ENCODE assay signal across 34 cellular contexts in the genomic region with DNA sequence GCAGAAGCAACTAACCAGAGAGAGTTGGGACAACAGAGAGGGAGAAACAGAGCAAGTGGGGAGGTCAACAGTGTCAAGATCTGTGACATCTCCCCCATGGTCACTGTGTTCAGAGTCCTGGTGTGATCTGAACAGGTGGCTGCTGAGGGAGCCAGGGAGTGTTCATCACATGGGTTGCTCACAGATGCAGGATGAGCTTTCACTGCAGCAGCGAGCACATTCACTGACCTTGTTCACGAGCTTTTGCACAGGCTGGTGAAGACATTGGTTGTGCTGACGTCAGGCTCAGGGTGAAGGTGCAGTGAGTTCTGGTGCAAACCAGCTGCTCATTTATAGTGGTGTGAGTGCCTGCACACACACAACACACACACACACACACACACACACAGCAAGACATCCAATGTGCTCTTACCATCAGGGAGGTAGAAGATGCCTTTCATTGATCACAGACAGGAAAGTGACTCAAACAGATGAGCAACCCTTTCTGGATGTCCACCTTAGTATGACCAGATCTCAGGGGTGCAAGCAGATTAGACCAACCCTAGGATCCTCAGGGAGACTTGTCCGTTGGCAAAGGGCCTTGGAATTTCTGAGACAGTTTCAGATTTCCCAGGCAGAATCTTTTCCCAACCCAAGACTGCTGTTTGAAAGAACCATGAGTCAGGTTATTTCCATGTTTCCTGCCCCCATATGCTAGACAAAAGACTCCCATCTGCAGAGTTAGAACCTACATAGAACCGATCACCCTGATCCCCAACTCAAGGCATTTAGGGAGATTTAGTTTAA. TPM values are rescaled to one million over a fixed set of nuclear protein-coding genes. Genes with fewer than 3 reads are reported as not detected.
"Had no signal": no experiment of that assay in that cellular context is flagged by ENCODE, and none has a peak within 500 bp of the region (broad histone marks: within the 10 kb centered on the region; RNA-seq: fewer than 3 reads in every experiment).

No MANE protein-coding gene starts in this region.

- H3K27ac ChIP-seq: esophagus muscularis mucosa, pancreas, prostate gland, sigmoid colon, suprapubic skin, tibial artery, WERI-Rb-1 had no signal

- H3K36me3 Mint-ChIP-seq: activated CD4-positive, alpha-beta memory T cell treated with anti-CD3 and anti-CD28 coated beads for 36 hours; naive B cell; stimulated activated memory B cell treated with anti-CD40 and anti-IgM and Interleukin-4, amounts not matched to agents 10 μg/mL and 1 μg/mL and 100 μg/mL, for 72 hours had no signal

- DNase-seq: activated CD4-positive, alpha-beta memory T cell treated with anti-CD3 and anti-CD28 coated beads for 36 hours; activated CD4-positive, alpha-beta T cell treated with anti-CD3 and anti-CD28 coated beads, Interleukin-2, amount 10 ng/mL, durations not matched to agents 24 days and 14 days; activated CD4-positive, CD25-positive, alpha-beta regulatory T cell treated with anti-CD3 and anti-CD28 coated beads, Interleukin-2, amount 50 U/mL, for 72 hours; activated CD8-positive, alpha-beta memory T cell treated with anti-CD3 and anti-CD28 coated beads, Interleukin-2, amount 50 U/mL, for 4 hours; activated gamma-delta T cell treated with Interleukin-2 at 50 U/mL for 16 hours; activated naive CD4-positive, alpha-beta T cell treated with anti-CD3 and anti-CD28 coated beads, Interleukin-2, amount 50 U/mL, for 16 hours; activated T-cell treated with anti-CD3 and anti-CD28 coated beads, Interleukin-2, amount 50 U/mL, for 24 hours; amygdala; central memory CD4-positive, alpha-beta T cell; endodermal cell; left cardiac atrium; left ventricle myocardium superior; naive B cell; nucleus accumbens; pancreas; retina; sigmoid colon; stimulated activated CD4-positive, alpha-beta T cell treated with anti-CD3 and anti-CD28 coated beads, Interleukin-1b, Interleukin-23, amount 100 ng/mL, for 48 hours; stimulated activated CD4-positive, alpha-beta T cell treated with anti-CD3 and anti-CD28 coated beads, Interleukin-4, amount 100 ng/mL, for 4 hours; stimulated activated CD8-positive, alpha-beta memory T cell treated with anti-CD3 and anti-CD28 coated beads, Interleukin-4, amount 100 ng/mL, for 48 hours; T-helper 9 cell; tibial artery; WERI-Rb-1 had no signal

- H3K27me3 ChIP-seq: esophagus muscularis mucosa, pancreas, sigmoid colon, suprapubic skin, tibial artery had no signal

- H3K4me1 Mint-ChIP-seq: activated CD4-positive, alpha-beta T cell treated with anti-CD3 and anti-CD28 coated beads, Interleukin-2, amount 10 ng/mL, durations not matched to agents 24 days and 14 days; endodermal cell; stimulated activated memory B cell treated with anti-CD40 and anti-IgM and Interleukin-4, amounts not matched to agents 10 μg/mL and 1 μg/mL and 100 μg/mL, for 72 hours had no signal

- H3K4me1 ChIP-seq: esophagus muscularis mucosa, pancreas, prostate gland, sigmoid colon, suprapubic skin, tibial artery had no signal

- H3K4me3 Mint-ChIP-seq: activated CD4-positive, alpha-beta memory T cell treated with anti-CD3 and anti-CD28 coated beads for 36 hours; activated CD4-positive, alpha-beta T cell treated with anti-CD3 and anti-CD28 coated beads, Interleukin-2, amount 10 ng/mL, durations not matched to agents 24 days and 14 days; activated T-cell treated with anti-CD3 and anti-CD28 coated beads, Interleukin-2, amount 50 U/mL, for 24 hours; endodermal cell; stimulated activated memory B cell treated with anti-CD40 and anti-IgM and Interleukin-4, amounts not matched to agents 10 μg/mL and 1 μg/mL and 100 μg/mL, for 72 hours; T-helper 1 cell treated with Interleukin-12 subunit alpha and Interleukin-12 subunit beta and Interleukin-4 antibody, amounts not matched to agents 30 μg/mL and 1 μg/mL, for 36 hours had no signal

- H3K27ac Mint-ChIP-seq: activated CD4-positive, alpha-beta memory T cell treated with anti-CD3 and anti-CD28 coated beads for 36 hours; activated CD4-positive, alpha-beta T cell treated with anti-CD3 and anti-CD28 coated beads, Interleukin-2, amount 10 ng/mL, durations not matched to agents 24 days and 14 days; activated T-cell treated with anti-CD3 and anti-CD28 coated beads, Interleukin-2, amount 50 U/mL, for 24 hours; endodermal cell; naive B cell; stimulated activated memory B cell treated with anti-CD40 and anti-IgM and Interleukin-4, amounts not matched to agents 10 μg/mL and 1 μg/mL and 100 μg/mL, for 72 hours; T-helper 1 cell treated with Interleukin-12 subunit alpha and Interleukin-12 subunit beta and Interleukin-4 antibody, amounts not matched to agents 30 μg/mL and 1 μg/mL, for 36 hours had no signal

- H3K36me3 ChIP-seq: esophagus muscularis mucosa, pancreas, prostate gland, sigmoid colon, suprapubic skin, tibial artery, WERI-Rb-1 had no signal

- H3K9me3 Mint-ChIP-seq: activated CD4-positive, alpha-beta T cell treated with anti-CD3 and anti-CD28 coated beads, Interleukin-2, amount 10 ng/mL, durations not matched to agents 24 days and 14 days; stimulated activated memory B cell treated with anti-CD40 and anti-IgM and Interleukin-4, amounts not matched to agents 10 μg/mL and 1 μg/mL and 100 μg/mL, for 72 hours; T-helper 1 cell treated with Interleukin-12 subunit alpha and Interleukin-12 subunit beta and Interleukin-4 antibody, amounts not matched to agents 30 μg/mL and 1 μg/mL, for 36 hours had no signal

- H3K9me3 ChIP-seq: pancreas, prostate gland, suprapubic skin had no signal

- ATAC-seq: left cardiac atrium; left ventricle myocardium superior; pancreas; stimulated activated memory B cell treated with anti-CD40 and anti-IgM and Interleukin-4, amounts not matched to agents 10 μg/mL and 1 μg/mL and 100 μg/mL, for 72 hours had no signal

- H3K4me3 ChIP-seq: esophagus muscularis mucosa, pancreas, prostate gland, sigmoid colon, smooth muscle cell, suprapubic skin, tibial artery had no signal

RNA-seq across cellular contexts. Expression of a gene that starts 44.3 kb away (rescaled TPM):
- total RNA-seq: activated CD4-positive, alpha-beta memory T cell treated with anti-CD3 and anti-CD28 coated beads for 36 hours; activated CD4-positive, alpha-beta T cell treated with anti-CD3 and anti-CD28 coated beads, Interleukin-2, amount 10 ng/mL, durations not matched to agents 24 days and 14 days; activated CD8-positive, alpha-beta memory T cell treated with anti-CD3 and anti-CD28 coated beads for 36 hours; endodermal cell; esophagus muscularis mucosa; frontal cortex; left cardiac atrium; left ventricle myocardium superior; lung microvascular endothelial cell; pancreas; prostate gland; sigmoid colon; smooth muscle cell; suprapubic skin; ureter had no signal
- polyA plus RNA-seq: neural cell, pancreas, sigmoid colon, smooth muscle cell had no signal
